Comparison of ENCODE assay signal across 1 cellular context in genomic region chr1:46340404-46341221, GRCh38.
A peak's percentile ranks its signal among the peaks of the same experiment; 100 is the strongest.
TF ChIP-seq lines count a peak whose summit lies in the region.

Gene NSUN4, plus strand, starts transcription at chr1:46340807. Its CDS starts 20 bp downstream, at chr1:46340827.

TF ChIP-seq in A549, 52 proteins besides CTCF, POLR2A, EP300 and RAD21 (continued from another document):
- TF ChIP-seq PHF8 (IDR thresholded peaks at IDR 0.05; ENCODE audit: borderline replicate concordance, low read depth): peak; percentile 54; the same call in 1 of the 2 replicates
- TF ChIP-seq RFX5 (IDR thresholded peaks at IDR 0.05): no peak
- TF ChIP-seq HMGXB4 (CRISPR knock-in tag; IDR thresholded peaks at IDR 0.05; ENCODE audit: borderline replicate concordance): no peak
- no peak for TF ChIP-seq FOXS1 (CRISPR knock-in tag; IDR thresholded peaks at IDR 0.05)
- peak in 1 of 2 experiments; percentile 77; a peak in 3 of 5 replicates for TF ChIP-seq JUN (IDR thresholded peaks at IDR 0.05)
- TF ChIP-seq JUNB (IDR thresholded peaks at IDR 0.05): no peak
- no peak for TF ChIP-seq ZNF302 (CRISPR knock-in tag; IDR thresholded peaks at IDR 0.05)
- peak; percentile 51; the same call in 1 of the 2 replicates for TF ChIP-seq E2F6 (IDR thresholded peaks at IDR 0.05; ENCODE audit: borderline replicate concordance, low read depth)
- TF ChIP-seq USF2 (IDR thresholded peaks at IDR 0.05): no peak
- 0 out of 2 replicates have a peak, but pooled peaks have one; percentile 33 for TF ChIP-seq GATA3 (IDR thresholded peaks at IDR 0.05; ENCODE audit: borderline replicate concordance)
- TF ChIP-seq EHF (CRISPR knock-in tag; IDR thresholded peaks at IDR 0.05): no peak
- TF ChIP-seq FOSB (CRISPR knock-in tag; IDR thresholded peaks at IDR 0.05): no peak
- no peak for TF ChIP-seq CBX2 (IDR thresholded peaks at IDR 0.05; ENCODE audit: borderline replicate concordance, low read depth)
- TF ChIP-seq ATOH8 (CRISPR knock-in tag; IDR thresholded peaks at IDR 0.05; ENCODE audit: low read depth): no peak
- TF ChIP-seq REST (IDR thresholded peaks at IDR 0.05): peak; percentile 32; the same call in 1 of the 2 replicates
- no peak for TF ChIP-seq SREBF2 (IDR thresholded peaks at IDR 0.05)
- no peak for TF ChIP-seq KDM1A (IDR thresholded peaks at IDR 0.05; ENCODE audit: low read depth)
- TF ChIP-seq CHD4 (IDR thresholded peaks at IDR 0.05; ENCODE audit: borderline replicate concordance): no peak
- TF ChIP-seq MAZ (IDR thresholded peaks at IDR 0.05; ENCODE audit: borderline replicate concordance, low read depth, low read length): no peak
- TF ChIP-seq HOXB13 (CRISPR knock-in tag; IDR thresholded peaks at IDR 0.05; ENCODE audit: low read depth): no peak
- TF ChIP-seq ELK1 (IDR thresholded peaks at IDR 0.05; ENCODE audit: low read depth, low read length): no peak
